ENCODE assay signal across 6 cellular contexts in genomic region chr16:66899945-66900688, GRCh38. TPM values are rescaled to one million over a fixed set of nuclear protein-coding genes. Genes with fewer than 3 reads are reported as not detected.
DNase-seq lines count a peak whose midpoint lies in the region; ATAC-seq and TF ChIP-seq lines count a peak whose summit lies in the region.

No MANE protein-coding gene starts in this region.

- H3K4me1 Mint-ChIP-seq in HFFc6 (ENCODE audit: low read depth) = peaks cover 56% of the 10 kb centered on the region
- H3K4me1 Mint-ChIP-seq in nephron progenitor cell = peaks cover 42% of the 10 kb centered on the region
- H3K4me1 Mint-ChIP-seq in stimulated activated naive CD8-positive, alpha-beta T cell treated with anti-CD3 and anti-CD28 coated beads, Interleukin-15, amount 100 ng/mL, for 72 hours = peaks cover 10% of the 10 kb centered on the region

- H3K4me3 ChIP-seq in body of pancreas = no peak overlapping the region

- H3K36me3 ChIP-seq in body of pancreas (replicated peaks in 1 of 2; ENCODE audit: insufficient read depth in 1 of 2, low read depth in 2 of 2) = no peaks in the 10 kb centered on the region

- POLR2A ChIA-PET in GM10248 (lab: Yijun Ruan, JAX) = no interaction called here

- WGBS in body of pancreas, 2 donors = 23 to 24% methylated on average over 5 to 9 of the region's 9 CpGs

- intact Hi-C loops in body of pancreas (cut with DNase I) = no loop called here

- H3K27ac Mint-ChIP-seq in HFFc6 (peak overlapping the region; percentile 72), nephron progenitor cell (peak overlapping the region; percentile 20)
- no peak overlapping the region for H3K27ac Mint-ChIP-seq in stimulated activated naive CD8-positive, alpha-beta T cell treated with anti-CD3 and anti-CD28 coated beads, Interleukin-15, amount 100 ng/mL, for 72 hours

- peak overlapping the region; percentile 40 for H3K4me3 Mint-ChIP-seq in HFFc6
- H3K4me3 Mint-ChIP-seq in nephron progenitor cell = peak overlapping the region; percentile 9
- no peak overlapping the region for H3K4me3 Mint-ChIP-seq in stimulated activated naive CD8-positive, alpha-beta T cell treated with anti-CD3 and anti-CD28 coated beads, Interleukin-15, amount 100 ng/mL, for 72 hours

- peaks cover 36% of the 10 kb centered on the region for H3K4me1 ChIP-seq in body of pancreas

- peak in 2 of 3 donors; percentile 36 to 47 for TF ChIP-seq POLR2A in body of pancreas (IDR thresholded peaks at IDR 0.05)

- no peaks in the 10 kb centered on the region for H3K36me3 Mint-ChIP-seq in HFFc6 (ENCODE audit: low read depth)
- H3K36me3 Mint-ChIP-seq in nephron progenitor cell (ENCODE audit: low read depth) = no peaks in the 10 kb centered on the region

- H3K9me3 Mint-ChIP-seq in HFFc6 = no peaks in the 10 kb centered on the region
- no peaks in the 10 kb centered on the region for H3K9me3 Mint-ChIP-seq in nephron progenitor cell
- no peaks in the 10 kb centered on the region for H3K9me3 Mint-ChIP-seq in stimulated activated naive CD8-positive, alpha-beta T cell treated with anti-CD3 and anti-CD28 coated beads, Interleukin-15, amount 100 ng/mL, for 72 hours

- H3K27me3 Mint-ChIP-seq in HFFc6 (ENCODE audit: insufficient read depth) (peaks cover 4% of the 10 kb centered on the region), nephron progenitor cell (ENCODE audit: low read depth, poor library complexity) (peaks cover 18% of the 10 kb centered on the region)
- no peaks in the 10 kb centered on the region for H3K27me3 Mint-ChIP-seq in stimulated activated naive CD8-positive, alpha-beta T cell treated with anti-CD3 and anti-CD28 coated beads, Interleukin-15, amount 100 ng/mL, for 72 hours

- no peaks in the 10 kb centered on the region for H3K9me3 ChIP-seq in body of pancreas

- H3K27ac ChIP-seq in body of pancreas = peak overlapping the region in 3 of 4 donors; percentile 44 to 71 (median 55)

- DNase-seq in HFFc6 (peak; percentile 60), body of pancreas (peak; percentile 88 to 93 (median 90)), nephron progenitor cell (peak; percentile 34), GM10248 (ENCODE audit: extremely low spot score) (no peak)
- no peak for DNase-seq in stimulated activated naive CD8-positive, alpha-beta T cell treated with anti-CD3 and anti-CD28 coated beads, Interleukin-15, amount 100 ng/mL, for 72 hours

- CTCF ChIA-PET in GM10248 (lab: Yijun Ruan, JAX) = interaction anchor here (1.4 to 1.9 kb wide), 2 partner anchors 19 to 29 kb away, joined by 4 to 7 read pairs; partner anchors contain the start of gene CDH16

- H3K27me3 ChIP-seq in body of pancreas = no peaks in the 10 kb centered on the region

- ATAC-seq in body of pancreas (peak; percentile 82), HG03135 (IDR thresholded peaks at IDR 0.05; ENCODE audit: unreplicated experiment) (no peak)
- ATAC-seq in stimulated activated naive CD8-positive, alpha-beta T cell treated with anti-CD3 and anti-CD28 coated beads, Interleukin-15, amount 100 ng/mL, for 72 hours = no peak

- no peak for TF ChIP-seq CTCF in HFFc6 (IDR thresholded peaks at IDR 0.05)
- TF ChIP-seq CTCF in body of pancreas (IDR thresholded peaks at IDR 0.05) = no peak
- TF ChIP-seq CTCF in nephron progenitor cell (IDR thresholded peaks at IDR 0.05) = no peak
- no peak for TF ChIP-seq CTCF in GM10248 (IDR thresholded peaks at IDR 0.05; ENCODE audit: control extremely low read depth, extremely low read depth, low read depth, missing control alignments)

RNA-seq across cellular contexts. Expression of gene CDH16, which starts 18.6 kb away (rescaled TPM):
- total RNA-seq in HFFc6 (2021; fragmentation: NEBNext Ultra II Directional; extraction: Animal tissue kit (Norgen Biotek cat#: 25700)) = under 1 TPM in 1 of 6 experiments, not detected in 5; 0.09 TPM
- not detected for total RNA-seq in body of pancreas

RNA-seq across cellular contexts. Expression of gene PDP2, which starts 19.8 kb away (rescaled TPM):
- 10 to 100 TPM; 12.8 to 17.7 (median 16.2) TPM for total RNA-seq in HFFc6 (2021; fragmentation: NEBNext Ultra II Directional; extraction: Animal tissue kit (Norgen Biotek cat#: 25700))
- 1 to 10 TPM; 4.4 to 6.9 TPM for total RNA-seq in body of pancreas

RNA-seq across cellular contexts. Expression of gene RRAD, which starts 25.2 kb away (rescaled TPM):
- total RNA-seq in HFFc6 (2021; fragmentation: NEBNext Ultra II Directional; extraction: Animal tissue kit (Norgen Biotek cat#: 25700)) = 1 to 10 TPM in 4 of 6 experiments, under 1 TPM in 2; 0.52 to 2.0 (median 1.5) TPM
- total RNA-seq in body of pancreas = 1 to 10 TPM in 1 of 2 donors, not detected in 1; 8.3 TPM

RNA-seq across cellular contexts. Expression of gene CIAO2B, which starts 34.1 kb away (rescaled TPM):
- 100 to 1,000 TPM in 2 of 6 experiments, 10 to 100 TPM in 4; 90.9 to 108 (median 98.6) TPM for total RNA-seq in HFFc6 (2021; fragmentation: NEBNext Ultra II Directional; extraction: Animal tissue kit (Norgen Biotek cat#: 25700))
- 10 to 100 TPM in 1 of 2 donors, 1 to 10 TPM in 1; 7.6 to 15.3 TPM for total RNA-seq in body of pancreas

RNA-seq across cellular contexts. Expression of gene CES2, which starts 35.2 kb away (rescaled TPM):
- total RNA-seq in HFFc6 (2021; fragmentation: NEBNext Ultra II Directional; extraction: Animal tissue kit (Norgen Biotek cat#: 25700)) = 10 to 100 TPM; 35.1 to 42.3 (median 40.2) TPM
- 10 to 100 TPM; 24.9 to 29.3 TPM for total RNA-seq in body of pancreas

Comparison
In these comparisons a context has a peak if more than half of its experiments do, and no peak if none do; other contexts are left out.
1. DNase-seq: peak in HFFc6 (single experiment), body of pancreas (4 of 4) and nephron progenitor cell (single experiment); none in stimulated activated naive CD8-positive, alpha-beta T cell treated with anti-CD3 and anti-CD28 coated beads, Interleukin-15, amount 100 ng/mL, for 72 hours (0 of 2) and GM10248 (single experiment).
2. H3K27ac Mint-ChIP-seq: peak in HFFc6 (single experiment) and nephron progenitor cell (single experiment); none in stimulated activated naive CD8-positive, alpha-beta T cell treated with anti-CD3 and anti-CD28 coated beads, Interleukin-15, amount 100 ng/mL, for 72 hours (0 of 2).
3. H3K4me3 Mint-ChIP-seq: peak in HFFc6 (single experiment) and nephron progenitor cell (single experiment); none in stimulated activated naive CD8-positive, alpha-beta T cell treated with anti-CD3 and anti-CD28 coated beads, Interleukin-15, amount 100 ng/mL, for 72 hours (0 of 2).